In genomic region chr4:36348403-36348938, GRCh38 we compare ENCODE assay signal across 9 cellular contexts.
DNase-seq lines count a peak whose midpoint lies in the region; ATAC-seq lines count a peak whose summit lies in the region.
"Had no signal": no experiment of that assay in that cellular context is flagged by ENCODE, and none has a peak within 500 bp of the region (broad histone marks: within the 10 kb centered on the region; RNA-seq: fewer than 3 reads in every experiment).

No MANE protein-coding gene starts in this region.

- in situ Hi-C loops in G401 (cut with HindIII; ENCODE audit: low sequenced_read_pairs), result no loop called here

- H2AK5ac ChIP-seq in mesendoderm (ENCODE audit: low read length), result no peak overlapping the region

- no peaks in the 10 kb centered on the region for H3K36me3 ChIP-seq in mesendoderm (ENCODE audit: control insufficient read depth, insufficient read depth, low read length)

- no CpG with 5 or more reads among the region's 4 CpGs for WGBS in mesendoderm (ENCODE audit: extremely low coverage, insufficient coverage, low lambda C conversion rate)

- no peak overlapping the region for H2BK120ac ChIP-seq in mesendoderm (ENCODE audit: low read depth, low read length)

- ATAC-seq in GM19023 (IDR thresholded peaks at IDR 0.05; ENCODE audit: unreplicated experiment) (peak; percentile 94), HG02623 (IDR thresholded peaks at IDR 0.05; ENCODE audit: unreplicated experiment) (peak; percentile 87), Right ventricle myocardium superior (ENCODE audit: poor library complexity) (no peak)
- ATAC-seq: K562, left colon had no signal

- H3K4me1 ChIP-seq in mesendoderm (ENCODE audit: control insufficient read depth, low read depth, low read length), result no peaks in the 10 kb centered on the region

- H3K9me3 Mint-ChIP-seq in T-helper 1 cell treated with Interleukin-12 subunit alpha and Interleukin-12 subunit beta and Interleukin-4 antibody, amounts not matched to agents 30 μg/mL and 1 μg/mL, for 36 hours, result no peaks in the 10 kb centered on the region

- no peaks in the 10 kb centered on the region for H3K36me3 Mint-ChIP-seq in T-helper 1 cell treated with Interleukin-12 subunit alpha and Interleukin-12 subunit beta and Interleukin-4 antibody, amounts not matched to agents 30 μg/mL and 1 μg/mL, for 36 hours (ENCODE audit: low read depth)

- H3K27me3 ChIP-seq in mesendoderm (ENCODE audit: insufficient read depth, low read length, poor library complexity), result no peaks in the 10 kb centered on the region

- intact Hi-C loops in Right ventricle myocardium superior (cut with DNase I), result no loop called here

- no peak overlapping the region for H4K8ac ChIP-seq in mesendoderm (ENCODE audit: low read depth, low read length)

- no peak overlapping the region for H2BK15ac ChIP-seq in mesendoderm (replicated peaks; ENCODE audit: low read depth)

- H3K79me1 ChIP-seq in mesendoderm (ENCODE audit: low read length), result no peaks in the 10 kb centered on the region

- no peak overlapping the region for H2BK5ac ChIP-seq in mesendoderm (ENCODE audit: low read length)

- no peaks in the 10 kb centered on the region for H3K27me3 Mint-ChIP-seq in T-helper 1 cell treated with Interleukin-12 subunit alpha and Interleukin-12 subunit beta and Interleukin-4 antibody, amounts not matched to agents 30 μg/mL and 1 μg/mL, for 36 hours (ENCODE audit: low read depth)

- peaks cover 36% of the 10 kb centered on the region for H3K4me1 Mint-ChIP-seq in T-helper 1 cell treated with Interleukin-12 subunit alpha and Interleukin-12 subunit beta and Interleukin-4 antibody, amounts not matched to agents 30 μg/mL and 1 μg/mL, for 36 hours (ENCODE audit: low read depth)

- H4K5ac ChIP-seq in mesendoderm (ENCODE audit: low read length), result no peak overlapping the region

- H3K18ac ChIP-seq in mesendoderm (ENCODE audit: low read length), result no peak overlapping the region

- no peak overlapping the region for H3K9ac ChIP-seq in mesendoderm (ENCODE audit: low read length)

- H3K27ac Mint-ChIP-seq in T-helper 1 cell treated with Interleukin-12 subunit alpha and Interleukin-12 subunit beta and Interleukin-4 antibody, amounts not matched to agents 30 μg/mL and 1 μg/mL, for 36 hours, result peak overlapping the region; percentile 60

- no peak overlapping the region for H3K23ac ChIP-seq in mesendoderm (ENCODE audit: low read length)

- H3K4me2 ChIP-seq in mesendoderm (ENCODE audit: low read length), result no peak overlapping the region

- H3K4ac ChIP-seq in mesendoderm (ENCODE audit: low read depth, low read length), result no peak overlapping the region

- H3K4me3 Mint-ChIP-seq in T-helper 1 cell treated with Interleukin-12 subunit alpha and Interleukin-12 subunit beta and Interleukin-4 antibody, amounts not matched to agents 30 μg/mL and 1 μg/mL, for 36 hours, result peak overlapping the region; percentile 40

- DNase-seq in stimulated activated CD4-positive, alpha-beta T cell treated with anti-CD3 and anti-CD28 coated beads, Interleukin-4, amount 100 ng/mL, for 1 hour, result peak; percentile 13
- no peak for DNase-seq in mesendoderm
- no peak for DNase-seq in G401 (ENCODE audit: low spot score)
- DNase-seq in Right ventricle myocardium superior, result no peak
- DNase-seq: left colon had no signal

- no peak overlapping the region for H3K56ac ChIP-seq in mesendoderm (ENCODE audit: low read length)

- H3K4me3 ChIP-seq in mesendoderm (ENCODE audit: low read length), result no peak overlapping the region
- H3K4me3 ChIP-seq: K562 had no signal

- no peaks in the 10 kb centered on the region for H3K79me2 ChIP-seq in mesendoderm (ENCODE audit: control insufficient read depth, insufficient read depth, low read length)

- no peak overlapping the region for H3K27ac ChIP-seq in mesendoderm (ENCODE audit: low read depth, low read length)
